In genomic region chr4:683982-684571, GRCh38 we compare ENCODE assay signal across 6 cellular contexts. TPM values are rescaled to one million over a fixed set of nuclear protein-coding genes. Genes with fewer than 3 reads are reported as not detected.
DNase-seq lines count a peak whose midpoint lies in the region; TF ChIP-seq lines count a peak whose summit lies in the region.

No MANE protein-coding gene starts in this region.

- H3K4me2 ChIP-seq in smooth muscle cell, result no peak overlapping the region

- H3K9ac ChIP-seq in smooth muscle cell (ENCODE audit: low read depth), result no peak overlapping the region

- H3F3A ChIP-seq in smooth muscle cell (ENCODE audit: low read depth), result peaks cover 11% of the 10 kb centered on the region

- peaks cover 8% of the 10 kb centered on the region for H3K79me2 ChIP-seq in smooth muscle cell (ENCODE audit: low read depth)

- no peaks in the 10 kb centered on the region for H3K36me3 ChIP-seq in SJCRH30
- H3K36me3 ChIP-seq in smooth muscle cell (ENCODE audit: low read depth), result no peaks in the 10 kb centered on the region

- 52% methylated on average over 15 of the region's 18 CpGs for WGBS in smooth muscle cell (ENCODE audit: low lambda C conversion rate)

- no peak overlapping the region for H2AFZ ChIP-seq in smooth muscle cell (ENCODE audit: low read depth)

- TF ChIP-seq CTCF in fibroblast of villous mesenchyme (IDR thresholded peaks at IDR 0.05; ENCODE audit: insufficient read depth, low read depth, low read length) (peak; percentile 78), smooth muscle cell (IDR thresholded peaks at IDR 0.05; ENCODE audit: borderline replicate concordance, insufficient read depth, poor library complexity, severe bottlenecking) (peak; percentile 66)

- no peaks in the 10 kb centered on the region for H4K20me1 ChIP-seq in smooth muscle cell (ENCODE audit: low read depth)

- peak overlapping the region; percentile 37 for H3K4me3 ChIP-seq in SJCRH30
- no peak overlapping the region for H3K4me3 ChIP-seq in fibroblast of villous mesenchyme (ENCODE audit: low read depth, low read length)
- H3K4me3 ChIP-seq in smooth muscle cell, result no peak overlapping the region

- H3K27me3 ChIP-seq in SJCRH30, result no peaks in the 10 kb centered on the region
- no peaks in the 10 kb centered on the region for H3K27me3 ChIP-seq in smooth muscle cell (ENCODE audit: low read depth)

- H3K9me3 ChIP-seq in SJCRH30 (replicated peaks), result no peaks in the 10 kb centered on the region
- H3K9me3 ChIP-seq in smooth muscle cell (replicated peaks; ENCODE audit: low read depth), result no peaks in the 10 kb centered on the region

- DNase-seq in SHP77 (lab: John Stamatoyannopoulos, UW), result peak; percentile 24 to 35
- DNase-seq in SHP77 treated with DMSO at 0.1 percent for 48 hours (lab: John Stamatoyannopoulos, UW), result no peak
- peak; percentile 85 to 89 for DNase-seq in SJCRH30
- peak; percentile 78 for DNase-seq in fibroblast of villous mesenchyme (ENCODE audit: low read depth)
- no peak for DNase-seq in smooth muscle cell (lab: John Stamatoyannopoulos, UW; ENCODE audit: unreplicated experiment)
- DNase-seq in central memory CD4-positive, alpha-beta T cell, result no peak

- peak overlapping the region; percentile 8; the same call in 1 of the 2 replicates for H3K27ac ChIP-seq in SJCRH30
- H3K27ac ChIP-seq in smooth muscle cell (ENCODE audit: low read depth), result no peak overlapping the region

- peaks cover 15% of the 10 kb centered on the region for H3K4me1 ChIP-seq in SJCRH30
- peaks cover 6% of the 10 kb centered on the region for H3K4me1 ChIP-seq in smooth muscle cell (ENCODE audit: low read depth)

RNA-seq across cellular contexts. Expression of gene SLC49A3, which starts 4.9 kb away (rescaled TPM):
- 0.13 TPM in 1 of 2 replicates, not detected in the other for total RNA-seq in SJCRH30 (2014; rRNA removed; shearing (Covaris generic))
- total RNA-seq in fibroblast of villous mesenchyme (3.9 and 7.1 TPM in 2 replicates), smooth muscle cell (15.6 and 26.4 TPM in 2 replicates)
- polyA plus RNA-seq in smooth muscle cell, result 40.2 and 40.3 TPM in 2 replicates

RNA-seq across cellular contexts. Expression of gene MYL5, which starts 9.7 kb away (rescaled TPM):
- 3.2 and 3.4 TPM in 2 replicates for total RNA-seq in SJCRH30 (2014; rRNA removed; shearing (Covaris generic))
- total RNA-seq in fibroblast of villous mesenchyme (9.1 and 14.2 TPM in 2 replicates), smooth muscle cell (6.8 and 22.1 TPM in 2 replicates)
- polyA plus RNA-seq in smooth muscle cell, result 6.7 and 12.5 TPM in 2 replicates

RNA-seq across cellular contexts. Expression of gene ATP5ME, which starts 10.0 kb away (rescaled TPM):
- total RNA-seq in SJCRH30 (2014; rRNA removed; shearing (Covaris generic)), result 338 and 409 TPM in 2 replicates
- 72.5 and 106 TPM in 2 replicates for total RNA-seq in fibroblast of villous mesenchyme
- total RNA-seq in smooth muscle cell, result 95.4 and 152 TPM in 2 replicates
- 699 and 733 TPM in 2 replicates for polyA plus RNA-seq in smooth muscle cell

RNA-seq across cellular contexts. Expression of gene PCGF3, which starts 21.6 kb away (rescaled TPM):
- 50.3 and 60.4 TPM in 2 replicates for total RNA-seq in SJCRH30 (2014; rRNA removed; shearing (Covaris generic))
- total RNA-seq in fibroblast of villous mesenchyme, result 36.7 and 40.6 TPM in 2 replicates
- 45.4 and 57.5 TPM in 2 replicates for total RNA-seq in smooth muscle cell
- 29.6 and 30.9 TPM in 2 replicates for polyA plus RNA-seq in smooth muscle cell

RNA-seq across cellular contexts. Expression of gene PDE6B, which starts 58.7 kb away (rescaled TPM):
- total RNA-seq in SJCRH30 (2014; rRNA removed; shearing (Covaris generic)), result 0.03 TPM in 1 of 2 replicates, not detected in the other
- under 0.01 TPM in 1 of 2 replicates, not detected in the other for total RNA-seq in fibroblast of villous mesenchyme
- total RNA-seq in smooth muscle cell, result 5.1 and 9.8 TPM in 2 replicates
- polyA plus RNA-seq in smooth muscle cell, result 7.6 and 9.0 TPM in 2 replicates

Comparison
In these comparisons a context has a peak if more than half of its experiments do, and no peak if none do; other contexts are left out.
1. DNase-seq: peak in SHP77 (2 of 2), SJCRH30 (2 of 2) and fibroblast of villous mesenchyme (single experiment); none in SHP77 treated with DMSO at 0.1 percent for 48 hours (single experiment), smooth muscle cell (single experiment) and central memory CD4-positive, alpha-beta T cell (single experiment).